9 cellular contexts compared by ENCODE assay signal in genomic region chr2:37326285-37326684, GRCh38. TPM values are rescaled to one million over a fixed set of nuclear protein-coding genes. Genes with fewer than 3 reads are reported as not detected.
A peak's percentile ranks its signal among the peaks of the same experiment; 100 is the strongest.
DNase-seq lines count a peak whose midpoint lies in the region; ATAC-seq and TF ChIP-seq lines count a peak whose summit lies in the region.
"Had no signal": no experiment of that assay in that cellular context is flagged by ENCODE, and none has a peak within 500 bp of the region (broad histone marks: within the 10 kb centered on the region; RNA-seq: fewer than 3 reads in every experiment).

No MANE protein-coding gene starts in this region.

- TF ChIP-seq CTCF in SU-DHL-6 (IDR thresholded peaks at IDR 0.05; ENCODE audit: insufficient read depth, low read length, poor library complexity, severe bottlenecking) = no peak
- TF ChIP-seq CTCF in psoas muscle (IDR thresholded peaks at IDR 0.05) = no peak
- no peak for TF ChIP-seq CTCF in WERI-Rb-1 (IDR thresholded peaks at IDR 0.05; ENCODE audit: low read depth, low read length)

- DNase-seq in EH (ENCODE audit: low read depth) (peak; percentile 85), foreskin melanocyte (peak; percentile 90), psoas muscle (no peak), COLO668 (lab: John Stamatoyannopoulos, UW; ENCODE audit: unreplicated experiment) (no peak), WERI-Rb-1 (no peak), posterior vena cava (ENCODE audit: low spot score) (no peak), NCI-H2029 treated with DMSO at 0.1 percent for 48 hours (lab: John Stamatoyannopoulos, UW) (no peak)
- DNase-seq: GOT3 had no signal

- no peaks in the 10 kb centered on the region for H3K27me3 ChIP-seq in SU-DHL-6 (ENCODE audit: low read length)
- no peaks in the 10 kb centered on the region for H3K27me3 ChIP-seq in psoas muscle (ENCODE audit: insufficient read depth in 3 of 3, low read length in 2 of 3)
- H3K27me3 ChIP-seq in WERI-Rb-1 (ENCODE audit: insufficient read depth, low read depth, severe bottlenecking) = peaks cover 8% of the 10 kb centered on the region

- H4K20me1 ChIP-seq in SU-DHL-6 (ENCODE audit: low read depth, low read length) = no peaks in the 10 kb centered on the region; the same call in 1 of the 2 replicates

- intact Hi-C loops in psoas muscle (cut with DNase I) (loop anchor here in 1 of 2 donors (5.0 kb wide), 1 partner anchor 36 kb away; no protein-coding TSS in a partner anchor), posterior vena cava (cut with DNase I) (no loop called here)

- H3K9me2 ChIP-seq in SU-DHL-6 (replicated peaks; ENCODE audit: insufficient read depth, low read length) = no peaks in the 10 kb centered on the region

- H3K27ac ChIP-seq in SU-DHL-6 (ENCODE audit: low read depth, low read length) (no peak overlapping the region), psoas muscle (peak overlapping the region; percentile 94), WERI-Rb-1 (no peak overlapping the region)

- H3K36me3 ChIP-seq in SU-DHL-6 (ENCODE audit: low read length) (peaks cover 14% of the 10 kb centered on the region), psoas muscle (ENCODE audit: insufficient read depth in 1 of 2, low read depth in 1 of 2) (no peaks in the 10 kb centered on the region), WERI-Rb-1 (peaks cover 8% of the 10 kb centered on the region)

- H3K79me2 ChIP-seq in SU-DHL-6 (ENCODE audit: insufficient read depth, low read length) = peaks cover 29% of the 10 kb centered on the region

- no peak overlapping the region for H2AFZ ChIP-seq in SU-DHL-6 (ENCODE audit: low read depth, low read length, severe bottlenecking)

- H3K9ac ChIP-seq in SU-DHL-6 (ENCODE audit: low read length) = no peak overlapping the region

- H3F3A ChIP-seq in SU-DHL-6 (ENCODE audit: insufficient read depth) = peaks cover 23% of the 10 kb centered on the region

- H3K9me3 ChIP-seq in SU-DHL-6 (ENCODE audit: insufficient read depth, low read length) (no peaks in the 10 kb centered on the region), psoas muscle (no peaks in the 10 kb centered on the region), WERI-Rb-1 (ENCODE audit: severe bottlenecking) (peaks cover 4% of the 10 kb centered on the region)

- peak overlapping the region; percentile 59 for H3K4me2 ChIP-seq in SU-DHL-6 (ENCODE audit: low read depth, low read length, poor library complexity, severe bottlenecking)

- 4 to 23% (median 15%) methylated on average over 2 of the region's 2 CpGs for whole genome bisulfite sequencing in psoas muscle, 3 donors

- H3K4me1 ChIP-seq in psoas muscle = peaks cover 15% of the 10 kb centered on the region

- H3K4me3 ChIP-seq in SU-DHL-6 (ENCODE audit: insufficient read depth, low read length, poor library complexity, severe bottlenecking) (no peak overlapping the region), psoas muscle (peak overlapping the region; percentile 94), WERI-Rb-1 (ENCODE audit: low read depth, low read length) (no peak overlapping the region)

- no peak for ATAC-seq in psoas muscle

RNA-seq across cellular contexts. Expression of gene PRKD3, which starts 1.7 kb away (rescaled TPM):
- 10 to 100 TPM; 17.1 to 21.4 (median 18.8) TPM for total RNA-seq in psoas muscle
- 1 to 10 TPM; 5.5 to 7.1 (median 6.2) TPM for polyA plus RNA-seq in psoas muscle
- total RNA-seq in posterior vena cava = 10 to 100 TPM; 32.9 to 39.4 TPM

RNA-seq across cellular contexts. Expression of gene QPCT, which starts 18.1 kb away (rescaled TPM):
- total RNA-seq in psoas muscle (10 to 100 TPM in 1 of 4 donors, 1 to 10 TPM in 3; 1.4 to 10.6 (median 5.9) TPM), posterior vena cava (1 to 10 TPM; 3.2 to 4.3 TPM)
- polyA plus RNA-seq in psoas muscle = 1 to 10 TPM in 2 of 3 donors, under 1 TPM in 1; 0.36 to 2.5 (median 1.0) TPM

Comparison
In these comparisons a context has a peak if more than half of its experiments do, and no peak if none do; other contexts are left out.
1. DNase-seq: peak in EH (single experiment) and foreskin melanocyte (single experiment); none in psoas muscle (0 of 2), COLO668 (single experiment), WERI-Rb-1 (single experiment), posterior vena cava (single experiment) and NCI-H2029 treated with DMSO at 0.1 percent for 48 hours (single experiment).